8 cellular contexts compared by ENCODE assay signal in genomic region chr12:68612245-68612644, GRCh38. TPM values are rescaled to one million over a fixed set of nuclear protein-coding genes. Genes with fewer than 3 reads are reported as not detected.
A peak's percentile ranks its signal among the peaks of the same experiment; 100 is the strongest.
DNase-seq lines count a peak whose midpoint lies in the region; ATAC-seq and TF ChIP-seq lines count a peak whose summit lies in the region.

No MANE protein-coding gene starts in this region.

- H3K36me3 Mint-ChIP-seq in chondrocyte (ENCODE audit: low read depth) = peaks cover 6% of the 10 kb centered on the region
- peaks cover 0 to 33% (median 29%) of the 10 kb centered on the region in 5 donors for H3K36me3 Mint-ChIP-seq in naive thymus-derived CD4-positive, alpha-beta T cell

- peaks cover 54% of the 10 kb centered on the region for H3K4me1 Mint-ChIP-seq in chondrocyte (ENCODE audit: low read depth)
- peaks cover 39 to 57% (median 51%) of the 10 kb centered on the region in 7 donors for H3K4me1 Mint-ChIP-seq in naive thymus-derived CD4-positive, alpha-beta T cell

- intact Hi-C loops in naive thymus-derived CD4-positive, alpha-beta T cell (cut with micrococcal nuclease) = loop anchor here (1.0 to 5.0 kb wide), 7 partner anchors 19 to 1345 kb away; partner anchors contain the start of genes CAND1 (in 1 of the 2) and SLC35E3 (in 1 of the 2)

- H3K4me3 ChIP-seq in BE2C (ENCODE audit: low read depth, low read length) = peak overlapping the region; percentile 98
- peak overlapping the region; percentile 89 for H3K4me3 ChIP-seq in naive thymus-derived CD4-positive, alpha-beta T cell (ENCODE audit: low read length)

- POLR2A ChIA-PET in naive thymus-derived CD4-positive, alpha-beta T cell (lab: Charles Lee) = interaction anchor here (0.6 to 13.2 kb wide), 26 partner anchors 8 to 281 kb away, joined by 3 to 167 read pairs (median 6); partner anchors contain the start of genes MDM1, MDM2 and NUP107

- peak overlapping the region; percentile 87 for H3K4me3 Mint-ChIP-seq in chondrocyte (ENCODE audit: unreplicated experiment)
- peak overlapping the region; percentile 93 to 99 (median 98) for H3K4me3 Mint-ChIP-seq in naive thymus-derived CD4-positive, alpha-beta T cell

- H3K27me3 ChIP-seq in BE2C = peaks cover 3% of the 10 kb centered on the region; the same call in 1 of the 2 replicates
- H3K27me3 ChIP-seq in naive thymus-derived CD4-positive, alpha-beta T cell (ENCODE audit: control insufficient read depth in 2 of 2, insufficient read depth in 2 of 2, low read length in 2 of 2) = no peaks in the 10 kb centered on the region

- H3K4me1 ChIP-seq in BE2C = no peaks in the 10 kb centered on the region; the same call in 1 of the 2 replicates
- peaks cover 24 to 26% of the 10 kb centered on the region in 2 donors for H3K4me1 ChIP-seq in naive thymus-derived CD4-positive, alpha-beta T cell (ENCODE audit: control insufficient read depth in 2 of 2, insufficient read depth in 2 of 2, low read length in 2 of 2)

- H3K27ac ChIP-seq in naive thymus-derived CD4-positive, alpha-beta T cell (ENCODE audit: low read depth, low read length) = peak overlapping the region; percentile 97

- no peaks in the 10 kb centered on the region for H3K9me3 Mint-ChIP-seq in chondrocyte (ENCODE audit: low read depth)
- H3K9me3 Mint-ChIP-seq in naive thymus-derived CD4-positive, alpha-beta T cell = peaks cover 0 to 1% (median 0%) of the 10 kb centered on the region in 11 donors

- no peak for ATAC-seq in naive thymus-derived CD4-positive, alpha-beta T cell
- ATAC-seq in HG03432 (IDR thresholded peaks at IDR 0.05; ENCODE audit: unreplicated experiment) (no peak), HG02642 (IDR thresholded peaks at IDR 0.05; ENCODE audit: poor library complexity, unreplicated experiment) (no peak)

- peak overlapping the region; percentile 98 for H3K27ac Mint-ChIP-seq in chondrocyte (ENCODE audit: unreplicated experiment)
- H3K27ac Mint-ChIP-seq in naive thymus-derived CD4-positive, alpha-beta T cell = peak overlapping the region; percentile 95 to 99 (median 98)

- CTCF ChIA-PET in naive thymus-derived CD4-positive, alpha-beta T cell (lab: Charles Lee) = interaction anchor here (1.0 to 1.4 kb wide), 5 partner anchors 11 to 247 kb away, joined by 3 to 4 read pairs (median 4); partner anchors contain the start of gene NUP107

- peaks cover 5% of the 10 kb centered on the region; the same call in 1 of the 2 replicates for H3K36me3 ChIP-seq in BE2C
- H3K36me3 ChIP-seq in naive thymus-derived CD4-positive, alpha-beta T cell (ENCODE audit: control insufficient read depth in 2 of 3, insufficient read depth in 3 of 3, low read length in 3 of 3) = peaks cover 0 to 4% (median 0%) of the 10 kb centered on the region in 3 experiments

- no peaks in the 10 kb centered on the region for H3K27me3 Mint-ChIP-seq in chondrocyte (ENCODE audit: low read depth)
- no peaks in the 10 kb centered on the region for H3K27me3 Mint-ChIP-seq in naive thymus-derived CD4-positive, alpha-beta T cell

- TF ChIP-seq CTCF in BE2C (IDR thresholded peaks at IDR 0.05; ENCODE audit: low read depth, low read length) = no peak
- no peak for TF ChIP-seq CTCF in chondrocyte (IDR thresholded peaks at IDR 0.05)

- no peaks in the 10 kb centered on the region for H3K9me3 ChIP-seq in BE2C
- no peaks in the 10 kb centered on the region for H3K9me3 ChIP-seq in naive thymus-derived CD4-positive, alpha-beta T cell (ENCODE audit: control insufficient read depth in 2 of 3, low read length in 3 of 3)

- DNase-seq in BE2C (no peak), LoVo (ENCODE audit: low spot score) (peak; percentile 61), chondrocyte (ENCODE audit: low spot score) (no peak), GM19240 (ENCODE audit: insufficient read length, low spot score) (no peak), NCI-H524 treated with DMSO at 0.1 percent for 48 hours (lab: John Stamatoyannopoulos, UW) (no peak)
- DNase-seq in naive thymus-derived CD4-positive, alpha-beta T cell = no peak

RNA-seq across cellular contexts. Expression of gene RAP1B, which starts 1.5 kb away (rescaled TPM):
- polyA plus RNA-seq in BE2C (2012; ENCODE audit: insufficient read depth, insufficient read length, low read depth) = 103 TPM
- total RNA-seq in chondrocyte = 163 to 239 TPM (median 229 TPM) in 3 replicates
- total RNA-seq in naive thymus-derived CD4-positive, alpha-beta T cell = 100 to 1,000 TPM; 202 to 287 (median 223) TPM
- 100 to 1,000 TPM; 482 to 596 TPM for polyA plus RNA-seq in naive thymus-derived CD4-positive, alpha-beta T cell
